In genomic region chr4:38086515-38087226, GRCh38 we compare ENCODE assay signal across 23 cellular contexts.
DNase-seq lines count a peak whose midpoint lies in the region; ATAC-seq and TF ChIP-seq lines count a peak whose summit lies in the region.
"Had no signal": no experiment of that assay in that cellular context is flagged by ENCODE, and none has a peak within 500 bp of the region (broad histone marks: within the 10 kb centered on the region; RNA-seq: fewer than 3 reads in every experiment).

No MANE protein-coding gene starts in this region.

- DNase-seq in GM23248: no peak
- DNase-seq in adipocyte (ENCODE audit: low read depth): no peak
- no peak for DNase-seq in left colon
- no peak for DNase-seq in smooth muscle cell (lab: John Stamatoyannopoulos, UW; ENCODE audit: unreplicated experiment)
- DNase-seq in activated T-helper 2 cell treated with anti-CD3 and anti-CD28 coated beads, Interferon-gamma antibody, Interleukin-2, Interleukin-4, amounts not matched to agents 10 μg/mL and 5 μg/mL and 100 μg/mL, durations not matched to agents 14 hours and 24 hours and 36 hours (ENCODE audit: low spot score): no peak
- DNase-seq in germinal center (ENCODE audit: low spot score): no peak
- no peak for DNase-seq in globus pallidus (ENCODE audit: low spot score)
- DNase-seq: aorta; CD4-positive, alpha-beta T cell; hippocampal formation; NCI-H1105; NCI-H2029 treated with DMSO at 0.1 percent for 48 hours; NCI-H345; NCI-H774; posterior cingulate gyrus; stimulated activated CD4-positive, alpha-beta T cell treated with anti-CD3 and anti-CD28 coated beads, Interleukin-1b, Interleukin-23, amount 100 ng/mL, for 48 hours; WERI-Rb-1 had no signal

- peaks cover 12% of the 10 kb centered on the region for H3K36me3 Mint-ChIP-seq in activated T-helper 2 cell treated with anti-CD3 and anti-CD28 coated beads, Interferon-gamma antibody, Interleukin-2, Interleukin-4, amounts not matched to agents 10 μg/mL and 5 μg/mL and 100 μg/mL, durations not matched to agents 14 hours and 24 hours and 36 hours (ENCODE audit: low read depth)

- H3K27ac Mint-ChIP-seq in activated T-helper 2 cell treated with anti-CD3 and anti-CD28 coated beads, Interferon-gamma antibody, Interleukin-2, Interleukin-4, amounts not matched to agents 10 μg/mL and 5 μg/mL and 100 μg/mL, durations not matched to agents 14 hours and 24 hours and 36 hours: no peak overlapping the region
- H3K27ac Mint-ChIP-seq: CD4-positive, alpha-beta T cell; IgD-negative memory B cell had no signal

- peak overlapping the region; percentile 2; the same call in 1 of the 2 replicates for H3K9ac ChIP-seq in GM23248
- H3K9ac ChIP-seq in adipocyte (ENCODE audit: low read length): peak overlapping the region; percentile 78
- H3K9ac ChIP-seq in smooth muscle cell (ENCODE audit: low read depth): no peak overlapping the region

- H3K9me2 ChIP-seq in GM23248 (ENCODE audit: insufficient read depth): no peaks in the 10 kb centered on the region

- no peak for TF ChIP-seq CTCF in smooth muscle cell (IDR thresholded peaks at IDR 0.05; ENCODE audit: borderline replicate concordance, insufficient read depth, poor library complexity, severe bottlenecking)

- WGBS in GM23248 (ENCODE audit: low coverage in 1 of 2, low lambda C conversion rate in 2 of 2, missing lambda C conversion rate in 2 of 2), 2 experiments: 85 to 88% methylated on average over 7 of the region's 7 CpGs
- WGBS in smooth muscle cell (ENCODE audit: low lambda C conversion rate): 69% methylated on average over 7 of the region's 7 CpGs

- no peaks in the 10 kb centered on the region for H3K79me2 ChIP-seq in GM23248 (ENCODE audit: insufficient read depth)
- no peaks in the 10 kb centered on the region for H3K79me2 ChIP-seq in smooth muscle cell (ENCODE audit: low read depth)

- H2AFZ ChIP-seq in GM23248 (no peak overlapping the region), smooth muscle cell (ENCODE audit: low read depth) (no peak overlapping the region)

- intact Hi-C loops in left colon (cut with DNase I, micrococcal nuclease): no loop called here
- intact Hi-C loops in activated T-helper 2 cell treated with anti-CD3 and anti-CD28 coated beads, Interferon-gamma antibody, Interleukin-2, Interleukin-4, amounts not matched to agents 10 μg/mL and 5 μg/mL and 100 μg/mL, durations not matched to agents 14 hours and 24 hours and 36 hours (cut with micrococcal nuclease): no loop called here

- H3K4me1 ChIP-seq in GM23248 (ENCODE audit: insufficient read depth): peaks cover 49% of the 10 kb centered on the region
- peaks cover 53% of the 10 kb centered on the region for H3K4me1 ChIP-seq in adipocyte (ENCODE audit: control insufficient read depth, insufficient read depth, low read length)
- H3K4me1 ChIP-seq in smooth muscle cell (ENCODE audit: low read depth): peaks cover 26% of the 10 kb centered on the region

- ATAC-seq in left colon: peak; percentile 12
- ATAC-seq: activated naive CD4-positive, alpha-beta T cell treated with anti-CD3 and anti-CD28 coated beads, Interleukin-2, amount 50 U/mL, for 72 hours had no signal

- in situ Hi-C loops in GM23248 (cut with MboI): no loop called here

- H3K27ac ChIP-seq in GM23248: peak overlapping the region; percentile 84
- H3K27ac ChIP-seq in smooth muscle cell (ENCODE audit: low read depth): peak overlapping the region; percentile 34
- H3K27ac ChIP-seq: HL-60, suprapubic skin, WERI-Rb-1 had no signal

- peaks cover 24% of the 10 kb centered on the region; the same call in 1 of the 2 replicates for H3F3A ChIP-seq in GM23248 (ENCODE audit: insufficient read depth)
- H3F3A ChIP-seq in smooth muscle cell (ENCODE audit: low read depth): peaks cover 22% of the 10 kb centered on the region

- H3K4me2 ChIP-seq in GM23248 (ENCODE audit: unreplicated experiment): no peak overlapping the region
- peak overlapping the region; percentile 60 for H3K4me2 ChIP-seq in smooth muscle cell

- peaks cover 17% of the 10 kb centered on the region for H3K4me1 Mint-ChIP-seq in activated T-helper 2 cell treated with anti-CD3 and anti-CD28 coated beads, Interferon-gamma antibody, Interleukin-2, Interleukin-4, amounts not matched to agents 10 μg/mL and 5 μg/mL and 100 μg/mL, durations not matched to agents 14 hours and 24 hours and 36 hours (ENCODE audit: low read depth)
- H3K4me1 Mint-ChIP-seq: IgD-negative memory B cell had no signal

- no peak overlapping the region for H3K4me3 ChIP-seq in GM23248
- peak overlapping the region; percentile 68 for H3K4me3 ChIP-seq in adipocyte (ENCODE audit: low read length)
- H3K4me3 ChIP-seq in smooth muscle cell: no peak overlapping the region
- H3K4me3 ChIP-seq: skin epidermis, suprapubic skin had no signal

- no peaks in the 10 kb centered on the region for H3K27me3 Mint-ChIP-seq in activated T-helper 2 cell treated with anti-CD3 and anti-CD28 coated beads, Interferon-gamma antibody, Interleukin-2, Interleukin-4, amounts not matched to agents 10 μg/mL and 5 μg/mL and 100 μg/mL, durations not matched to agents 14 hours and 24 hours and 36 hours (ENCODE audit: low read depth)
- H3K27me3 Mint-ChIP-seq: CD4-positive, alpha-beta T cell; IgD-negative memory B cell had no signal

- no peaks in the 10 kb centered on the region for H3K36me3 ChIP-seq in GM23248 (ENCODE audit: low read depth)
- no peaks in the 10 kb centered on the region for H3K36me3 ChIP-seq in adipocyte (ENCODE audit: control insufficient read depth, insufficient read depth, low read length, severe bottlenecking)
- no peaks in the 10 kb centered on the region for H3K36me3 ChIP-seq in smooth muscle cell (ENCODE audit: low read depth)
- H3K36me3 ChIP-seq: suprapubic skin had no signal

- no peaks in the 10 kb centered on the region for H3K9me3 Mint-ChIP-seq in activated T-helper 2 cell treated with anti-CD3 and anti-CD28 coated beads, Interferon-gamma antibody, Interleukin-2, Interleukin-4, amounts not matched to agents 10 μg/mL and 5 μg/mL and 100 μg/mL, durations not matched to agents 14 hours and 24 hours and 36 hours
- H3K9me3 Mint-ChIP-seq: activated naive CD4-positive, alpha-beta T cell treated with anti-CD3 and anti-CD28 coated beads, Interleukin-2, amount 50 U/mL, for 72 hours; CD4-positive, alpha-beta T cell; IgD-negative memory B cell; neural crest cell had no signal

- H3K9me3 ChIP-seq in GM23248 (ENCODE audit: low read depth): no peaks in the 10 kb centered on the region
- H3K9me3 ChIP-seq in adipocyte (ENCODE audit: control insufficient read depth, low read length): no peaks in the 10 kb centered on the region
- H3K9me3 ChIP-seq in smooth muscle cell (replicated peaks; ENCODE audit: low read depth): no peaks in the 10 kb centered on the region
- H3K9me3 ChIP-seq: suprapubic skin had no signal

- H4K20me1 ChIP-seq in GM23248 (ENCODE audit: insufficient read depth) (no peaks in the 10 kb centered on the region), smooth muscle cell (ENCODE audit: low read depth) (no peaks in the 10 kb centered on the region)

- H3K27me3 ChIP-seq in GM23248 (replicated peaks; ENCODE audit: insufficient read depth) (no peaks in the 10 kb centered on the region), adipocyte (replicated peaks; ENCODE audit: control insufficient read depth, insufficient read depth, low read length) (no peaks in the 10 kb centered on the region), smooth muscle cell (ENCODE audit: low read depth) (no peaks in the 10 kb centered on the region)
- H3K27me3 ChIP-seq: suprapubic skin had no signal

- no peak overlapping the region for H3K4me3 Mint-ChIP-seq in activated T-helper 2 cell treated with anti-CD3 and anti-CD28 coated beads, Interferon-gamma antibody, Interleukin-2, Interleukin-4, amounts not matched to agents 10 μg/mL and 5 μg/mL and 100 μg/mL, durations not matched to agents 14 hours and 24 hours and 36 hours (ENCODE audit: low read depth)
- H3K4me3 Mint-ChIP-seq: CD4-positive, alpha-beta T cell; IgD-negative memory B cell; neural crest cell had no signal
